ENCODE assay signal across 20 cellular contexts in the genomic region with DNA sequence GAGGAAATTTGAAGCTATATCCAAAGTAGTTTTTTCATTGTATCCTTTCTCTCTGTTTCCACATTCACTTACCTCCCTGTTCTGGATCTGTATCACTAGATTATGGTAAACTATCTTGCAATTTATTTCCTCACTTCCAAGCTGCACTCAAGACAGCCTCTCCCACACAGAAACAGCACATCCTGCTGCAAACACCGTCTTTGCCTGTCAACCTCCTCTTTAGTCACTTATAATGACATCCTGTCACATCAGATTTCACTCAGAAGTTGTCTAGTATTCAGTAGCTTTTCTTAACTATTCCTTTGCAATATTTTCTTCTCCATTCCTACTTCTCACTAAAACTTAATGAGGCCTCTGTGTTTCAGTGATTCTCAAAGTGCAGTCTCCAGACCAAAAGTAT.
DNase-seq lines count a peak whose midpoint lies in the region; ATAC-seq, FAIRE-seq and TF ChIP-seq lines count a peak whose summit lies in the region.
"Had no signal": no experiment of that assay in that cellular context is flagged by ENCODE, and none has a peak within 500 bp of the region (broad histone marks: within the 10 kb centered on the region; RNA-seq: fewer than 3 reads in every experiment).

No MANE protein-coding gene starts in this region.

- intact Hi-C loops in Caco-2 (cut with micrococcal nuclease; ENCODE audit: unreplicated experiment), result no loop called here

- H3K9ac ChIP-seq in neural cell (ENCODE audit: low read length), result no peak overlapping the region
- H3K9ac ChIP-seq: BLaER1 had no signal

- H3K27ac Mint-ChIP-seq in Caco-2 (ENCODE audit: unreplicated experiment), result peak overlapping the region; percentile 22
- H3K27ac Mint-ChIP-seq: CD4-positive, alpha-beta memory T cell; IgD-negative memory B cell had no signal

- H3K27ac ChIP-seq in neural cell (ENCODE audit: low read length), result peak overlapping the region; percentile 59
- H3K27ac ChIP-seq: A549, BLaER1, SJCRH30 had no signal

- no peaks in the 10 kb centered on the region for H3K9me2 ChIP-seq in neural cell (ENCODE audit: insufficient read depth, low read length)

- TF ChIP-seq EP300 in neural cell (conservative IDR thresholded peaks at IDR 0.05; ENCODE audit: poor library complexity, severe bottlenecking), result peak; percentile 96

- H3F3A ChIP-seq in neural cell (ENCODE audit: insufficient read depth, low read length, poor library complexity, severe bottlenecking), result no peaks in the 10 kb centered on the region

- CTCF ChIA-PET in Caco-2 (lab: Charles Lee), result no interaction called here

- POLR2A ChIA-PET in Caco-2 (lab: Charles Lee), result no interaction called here

- H3K27me3 Mint-ChIP-seq in Caco-2 (ENCODE audit: insufficient read depth, unreplicated experiment), result no peaks in the 10 kb centered on the region
- H3K27me3 Mint-ChIP-seq: CD4-positive, alpha-beta memory T cell had no signal

- no peaks in the 10 kb centered on the region for H3K79me2 ChIP-seq in neural cell (replicated peaks; ENCODE audit: insufficient read depth, low read length)

- H3K36me3 ChIP-seq in Caco-2 (ENCODE audit: control insufficient read depth, insufficient read depth, low read length) (no peaks in the 10 kb centered on the region; the same call in 1 of the 2 replicates), bronchial epithelial cell (ENCODE audit: control insufficient read depth, insufficient read depth, low read length) (no peaks in the 10 kb centered on the region), neural cell (ENCODE audit: insufficient read depth, low read length) (no peaks in the 10 kb centered on the region)
- H3K36me3 ChIP-seq: BLaER1, SJCRH30 had no signal

- H3K4me3 Mint-ChIP-seq in Caco-2 (ENCODE audit: unreplicated experiment), result no peak overlapping the region
- H3K4me3 Mint-ChIP-seq: CD4-positive, alpha-beta memory T cell; IgD-negative memory B cell had no signal

- no peak for TF ChIP-seq CTCF in Caco-2 (IDR thresholded peaks at IDR 0.05; ENCODE audit: insufficient read depth in 1 of 2, low read depth in 1 of 2, low read length in 1 of 2, severe bottlenecking in 1 of 2, unreplicated experiment in 1 of 2)
- no peak for TF ChIP-seq CTCF in bronchial epithelial cell (IDR thresholded peaks at IDR 0.05; ENCODE audit: insufficient read depth, low read length, severe bottlenecking)
- no peak for TF ChIP-seq CTCF in neural cell (IDR thresholded peaks at IDR 0.05; ENCODE audit: poor library complexity, severe bottlenecking)

- H2AFZ ChIP-seq in neural cell (ENCODE audit: low read depth, low read length), result no peak overlapping the region

- FAIRE-seq in bronchial epithelial cell (lab: Jason Lieb, UNC), result no peak
- FAIRE-seq: A549 had no signal

- H3K36me3 Mint-ChIP-seq in Caco-2 (ENCODE audit: insufficient read depth, unreplicated experiment), result peaks cover 29% of the 10 kb centered on the region
- H3K36me3 Mint-ChIP-seq: CD4-positive, alpha-beta memory T cell; IgD-negative memory B cell had no signal

- no peak for DNase-seq in Caco-2
- DNase-seq in Jurkat, Clone E6-1 (ENCODE audit: low read depth, low spot score), result peak; percentile 16
- peak; percentile 16 for DNase-seq in bronchial epithelial cell (ENCODE audit: low read depth)
- no peak for DNase-seq in iPS-NIHi11 (ENCODE audit: low spot score)
- DNase-seq in NCI-H1417 (lab: John Stamatoyannopoulos, UW), result no peak
- DNase-seq: CD4-positive, alpha-beta memory T cell; DMS79 treated with DMSO at 0.1 percent for 48 hours; NCI-H1417 treated with DMSO at 0.1 percent for 48 hours; NCI-H187 treated with DMSO at 0.1 percent for 48 hours; NCI-H2227 treated with DMSO at 0.1 percent for 48 hours; NCI-H510A treated with DMSO at 0.1 percent for 48 hours; NCI-H774; OCI-M1 had no signal

- no TSS peak for BruUV-seq in Caco-2 (replicated peaks; lab: Mats Ljungman, UMichigan)

- peaks cover 37% of the 10 kb centered on the region for H3K4me1 ChIP-seq in Caco-2
- H3K4me1 ChIP-seq: A549, BLaER1 had no signal

- peaks cover 41% of the 10 kb centered on the region for H3K9me3 Mint-ChIP-seq in Caco-2 (ENCODE audit: unreplicated experiment)

- TF ChIP-seq RAD21 in neural cell (conservative IDR thresholded peaks at IDR 0.05), result peak; percentile 28

- H3K27me3 ChIP-seq in Caco-2 (replicated peaks; ENCODE audit: control insufficient read depth, insufficient read depth, low read length), result no peaks in the 10 kb centered on the region
- H3K27me3 ChIP-seq in bronchial epithelial cell (ENCODE audit: control insufficient read depth, insufficient read depth, low read length), result no peaks in the 10 kb centered on the region
- no peaks in the 10 kb centered on the region for H3K27me3 ChIP-seq in neural cell (ENCODE audit: insufficient read depth, low read depth, low read length)
- H3K27me3 ChIP-seq: BLaER1 had no signal

- H4K20me1 ChIP-seq in neural cell (ENCODE audit: insufficient read depth), result no peaks in the 10 kb centered on the region
- H4K20me1 ChIP-seq: BLaER1 had no signal

- ATAC-seq in HG03520 (IDR thresholded peaks at IDR 0.05; ENCODE audit: unreplicated experiment) (no peak), HG02884 (IDR thresholded peaks at IDR 0.05; ENCODE audit: unreplicated experiment) (no peak)

- peaks cover 54% of the 10 kb centered on the region for H3K4me1 Mint-ChIP-seq in Caco-2 (ENCODE audit: low read depth, unreplicated experiment)
- H3K4me1 Mint-ChIP-seq: CD4-positive, alpha-beta memory T cell; IgD-negative memory B cell had no signal

- no peak overlapping the region for H3K4me3 ChIP-seq in Caco-2 (ENCODE audit: low read depth, low read length)
- H3K4me3 ChIP-seq in Jurkat, Clone E6-1 (ENCODE audit: low read length), result no peak overlapping the region
- H3K4me3 ChIP-seq in bronchial epithelial cell (ENCODE audit: low read depth, low read length), result no peak overlapping the region
- no peak overlapping the region for H3K4me3 ChIP-seq in neural cell (ENCODE audit: low read length)
- H3K4me3 ChIP-seq: A549, BLaER1, SJCRH30 had no signal

- H3K9me3 ChIP-seq in Caco-2, result peaks cover 12% of the 10 kb centered on the region
- no peaks in the 10 kb centered on the region for H3K9me3 ChIP-seq in neural cell (ENCODE audit: low read length)
- H3K9me3 ChIP-seq: A549, BLaER1, SJCRH30 had no signal

- no peak overlapping the region for H3K4me2 ChIP-seq in neural cell (ENCODE audit: low read length)
- H3K4me2 ChIP-seq: A549, BLaER1 had no signal

TF ChIP-seq in neural cell, 6 proteins besides CTCF, POLR2A, EP300 and RAD21:
- TF ChIP-seq TAF1 (IDR thresholded peaks at IDR 0.05; ENCODE audit: low read depth) (no peak), MXI1 (conservative IDR thresholded peaks at IDR 0.05; ENCODE audit: poor library complexity, severe bottlenecking) (no peak), EZH2 (IDR thresholded peaks at IDR 0.05; ENCODE audit: borderline replicate concordance, insufficient read depth, low read length, poor library complexity, severe bottlenecking) (no peak), POLR2AphosphoS5 (IDR thresholded peaks at IDR 0.05) (peak; percentile 75), SMC3 (conservative IDR thresholded peaks at IDR 0.05; ENCODE audit: poor library complexity) (no peak)
- TF ChIP-seq, protein P1, sequence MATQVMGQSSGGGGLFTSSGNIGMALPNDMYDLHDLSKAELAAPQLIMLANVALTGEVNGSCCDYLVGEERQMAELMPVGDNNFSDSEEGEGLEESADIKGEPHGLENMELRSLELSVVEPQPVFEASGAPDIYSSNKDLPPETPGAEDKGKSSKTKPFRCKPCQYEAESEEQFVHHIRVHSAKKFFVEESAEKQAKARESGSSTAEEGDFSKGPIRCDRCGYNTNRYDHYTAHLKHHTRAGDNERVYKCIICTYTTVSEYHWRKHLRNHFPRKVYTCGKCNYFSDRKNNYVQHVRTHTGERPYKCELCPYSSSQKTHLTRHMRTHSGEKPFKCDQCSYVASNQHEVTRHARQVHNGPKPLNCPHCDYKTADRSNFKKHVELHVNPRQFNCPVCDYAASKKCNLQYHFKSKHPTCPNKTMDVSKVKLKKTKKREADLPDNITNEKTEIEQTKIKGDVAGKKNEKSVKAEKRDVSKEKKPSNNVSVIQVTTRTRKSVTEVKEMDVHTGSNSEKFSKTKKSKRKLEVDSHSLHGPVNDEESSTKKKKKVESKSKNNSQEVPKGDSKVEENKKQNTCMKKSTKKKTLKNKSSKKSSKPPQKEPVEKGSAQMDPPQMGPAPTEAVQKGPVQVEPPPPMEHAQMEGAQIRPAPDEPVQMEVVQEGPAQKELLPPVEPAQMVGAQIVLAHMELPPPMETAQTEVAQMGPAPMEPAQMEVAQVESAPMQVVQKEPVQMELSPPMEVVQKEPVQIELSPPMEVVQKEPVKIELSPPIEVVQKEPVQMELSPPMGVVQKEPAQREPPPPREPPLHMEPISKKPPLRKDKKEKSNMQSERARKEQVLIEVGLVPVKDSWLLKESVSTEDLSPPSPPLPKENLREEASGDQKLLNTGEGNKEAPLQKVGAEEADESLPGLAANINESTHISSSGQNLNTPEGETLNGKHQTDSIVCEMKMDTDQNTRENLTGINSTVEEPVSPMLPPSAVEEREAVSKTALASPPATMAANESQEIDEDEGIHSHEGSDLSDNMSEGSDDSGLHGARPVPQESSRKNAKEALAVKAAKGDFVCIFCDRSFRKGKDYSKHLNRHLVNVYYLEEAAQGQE (IDR thresholded peaks at IDR 0.05; ENCODE audit: borderline replicate concordance), result peak; percentile 91

Comparison
In these comparisons a context has a peak if more than half of its experiments do, and no peak if none do; other contexts are left out.
1. DNase-seq: peak in Jurkat, Clone E6-1 (single experiment) and bronchial epithelial cell (single experiment); none in Caco-2 (0 of 2), iPS-NIHi11 (single experiment) and NCI-H1417 (0 of 3).